1 cellular context compared by ENCODE assay signal in genomic region chr9:70563010-70563409, GRCh38.
TF ChIP-seq lines count a peak whose summit lies in the region.

No MANE protein-coding gene starts in this region.

TF ChIP-seq in WTC11, 78 proteins besides CTCF, POLR2A, EP300 and RAD21 (continued from another document):
- TF ChIP-seq ZMAT4 (CRISPR knock-in tag; IDR thresholded peaks at IDR 0.05), result no peak
- TF ChIP-seq E2F5 (CRISPR knock-in tag; IDR thresholded peaks at IDR 0.05), result no peak
- no peak for TF ChIP-seq CBFB (CRISPR knock-in tag; IDR thresholded peaks at IDR 0.05; ENCODE audit: low read depth)
